Comparison of ENCODE assay signal across 14 cellular contexts in genomic region chr17:47267354-47267828, GRCh38. TPM values are rescaled to one million over a fixed set of nuclear protein-coding genes. Genes with fewer than 3 reads are reported as not detected.
DNase-seq lines count a peak whose midpoint lies in the region; ATAC-seq and TF ChIP-seq lines count a peak whose summit lies in the region.
"Had no signal": no experiment of that assay in that cellular context is flagged by ENCODE, and none has a peak within 500 bp of the region (broad histone marks: within the 10 kb centered on the region; RNA-seq: fewer than 3 reads in every experiment).

No MANE protein-coding gene starts in this region.

- H3K4me1 ChIP-seq in GM23248 (ENCODE audit: insufficient read depth) (peaks cover 36% of the 10 kb centered on the region), adipocyte (ENCODE audit: control insufficient read depth, insufficient read depth, low read length) (peaks cover 29% of the 10 kb centered on the region)

- ATAC-seq in GM18511 (IDR thresholded peaks at IDR 0.05; ENCODE audit: unreplicated experiment), result no peak
- ATAC-seq: right cardiac atrium, WTC11 had no signal

- H3K4me2 ChIP-seq in GM23248 (ENCODE audit: unreplicated experiment), result peak overlapping the region; percentile 42

- H3K4me3 ChIP-seq in GM23248 (0 out of 2 replicates have a peak overlapping the region, but pooled peaks have one; percentile 6), adipocyte (ENCODE audit: low read length) (no peak overlapping the region), fibroblast of villous mesenchyme (ENCODE audit: low read depth, low read length) (no peak overlapping the region), skeletal muscle cell (ENCODE audit: low read depth, low read length) (no peak overlapping the region)

- no peaks in the 10 kb centered on the region for H3K27me3 ChIP-seq in GM23248 (replicated peaks; ENCODE audit: insufficient read depth)
- no peaks in the 10 kb centered on the region for H3K27me3 ChIP-seq in adipocyte (replicated peaks; ENCODE audit: control insufficient read depth, insufficient read depth, low read length)

- H3K9ac ChIP-seq in GM23248, result peak overlapping the region; percentile 63
- H3K9ac ChIP-seq in adipocyte (ENCODE audit: low read length), result peak overlapping the region; percentile 37

- no peaks in the 10 kb centered on the region for H3K36me3 ChIP-seq in GM23248 (ENCODE audit: low read depth)
- H3K36me3 ChIP-seq in adipocyte (ENCODE audit: control insufficient read depth, insufficient read depth, low read length, severe bottlenecking), result no peaks in the 10 kb centered on the region

- DNase-seq in GM23248 (peak; percentile 91), adipocyte (ENCODE audit: low read depth) (peak; percentile 62), fibroblast of villous mesenchyme (ENCODE audit: low read depth) (peak; percentile 69), skeletal muscle cell (ENCODE audit: low read depth) (peak; percentile 94), CD1c-positive myeloid dendritic cell (ENCODE audit: extremely low spot score) (no peak), NCI-H2029 (lab: John Stamatoyannopoulos, UW) (no peak), NOMO-1 (lab: John Stamatoyannopoulos, UW; ENCODE audit: unreplicated experiment in 2 of 2) (no peak)
- DNase-seq: activated effector memory CD4-positive, alpha-beta T cell treated with Interleukin-2 at 50 U/mL for 16 hours; endodermal cell; GOT3; NCI-H146; right cardiac atrium had no signal

- 0% methylated on average over 1 of the region's 1 CpG for WGBS in GM23248 (ENCODE audit: low coverage in 1 of 2, low lambda C conversion rate in 2 of 2, missing lambda C conversion rate in 2 of 2), 2 experiments

- H2AFZ ChIP-seq in GM23248, result no peak overlapping the region

- no peaks in the 10 kb centered on the region for H3K9me2 ChIP-seq in GM23248 (ENCODE audit: insufficient read depth)

- H3K27ac ChIP-seq in GM23248, result peak overlapping the region; percentile 82

- peaks cover 40% of the 10 kb centered on the region for H3F3A ChIP-seq in GM23248 (ENCODE audit: insufficient read depth)

- TF ChIP-seq CTCF in fibroblast of villous mesenchyme (IDR thresholded peaks at IDR 0.05; ENCODE audit: insufficient read depth, low read depth, low read length), result no peak

- peaks cover 5% of the 10 kb centered on the region; the same call in 1 of the 2 replicates for H3K79me2 ChIP-seq in GM23248 (ENCODE audit: insufficient read depth)

- no peaks in the 10 kb centered on the region for H4K20me1 ChIP-seq in GM23248 (ENCODE audit: insufficient read depth)

- H3K9me3 ChIP-seq in GM23248 (ENCODE audit: low read depth) (no peaks in the 10 kb centered on the region), adipocyte (ENCODE audit: control insufficient read depth, low read length) (no peaks in the 10 kb centered on the region)

- in situ Hi-C loops in GM23248 (cut with MboI), result no loop called here

RNA-seq across cellular contexts. Expression of gene ITGB3, which starts 13.8 kb away (rescaled TPM):
- 6.7 and 7.2 TPM in 2 replicates for total RNA-seq in GM23248 (2014; rRNA removed; shearing (Covaris generic))
- polyA plus RNA-seq in GM23248 (2016; fragmentation: Nextera tagmentation; extraction: Ambion mirVana), result 3.4 and 3.5 TPM in 2 replicates
- 79.9 and 95.0 TPM in 2 replicates for total RNA-seq in fibroblast of villous mesenchyme

RNA-seq across cellular contexts. Expression of gene EFCAB13, which starts 56.4 kb away (rescaled TPM):
- 1.4 and 1.6 TPM in 2 replicates for total RNA-seq in GM23248 (2014; rRNA removed; shearing (Covaris generic))
- 0.98 and 1.2 TPM in 2 replicates for polyA plus RNA-seq in GM23248 (2016; fragmentation: Nextera tagmentation; extraction: Ambion mirVana)
- total RNA-seq in fibroblast of villous mesenchyme, result 3.9 and 7.7 TPM in 2 replicates

RNA-seq across cellular contexts. Expression of gene MYL4, which starts 58.2 kb away (rescaled TPM):
- total RNA-seq in GM23248 (2014; rRNA removed; shearing (Covaris generic)), result not detected in 2 replicates
- 0.87 TPM in 1 of 2 replicates, not detected in the other for polyA plus RNA-seq in GM23248 (2016; fragmentation: Nextera tagmentation; extraction: Ambion mirVana)
- total RNA-seq in fibroblast of villous mesenchyme, result not detected in 2 replicates

Comparison
In these comparisons a context has a peak if more than half of its experiments do, and no peak if none do; other contexts are left out.
1. DNase-seq: peak in GM23248 (single experiment), adipocyte (single experiment), fibroblast of villous mesenchyme (single experiment) and skeletal muscle cell (single experiment); none in CD1c-positive myeloid dendritic cell (single experiment), NCI-H2029 (single experiment) and NOMO-1 (0 of 2).